13 cellular contexts compared by ENCODE assay signal in the genomic region with DNA sequence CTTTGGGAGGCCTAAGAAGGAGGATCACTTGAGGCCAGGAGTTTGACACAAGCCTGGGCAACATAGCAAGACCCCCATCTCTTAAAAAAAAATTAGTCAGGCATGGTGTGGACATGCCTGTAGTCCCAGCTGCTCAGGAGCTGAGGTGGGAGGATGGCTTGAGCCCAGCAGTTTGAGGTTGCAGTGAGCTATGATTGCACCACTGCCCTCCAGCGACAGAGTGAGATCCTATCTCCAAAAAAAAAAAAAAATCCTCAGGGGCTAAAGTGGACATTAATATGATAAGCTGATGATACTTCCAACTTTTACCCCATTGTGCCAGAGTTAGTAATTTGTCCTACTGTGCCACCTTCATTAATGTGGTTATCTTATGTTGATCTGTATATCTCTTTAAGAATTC.
"Had no signal": no experiment of that assay in that cellular context is flagged by ENCODE, and none has a peak within 500 bp of the region (broad histone marks: within the 10 kb centered on the region; RNA-seq: fewer than 3 reads in every experiment).

No MANE protein-coding gene starts in this region.

- H3K27ac ChIP-seq: colonic mucosa had no signal

- ATAC-seq: activated CD4-positive, CD25-positive, alpha-beta regulatory T cell treated with anti-CD3 and anti-CD28 coated beads, Interleukin-2, amount 50 U/mL, for 24 hours; naive thymus-derived CD8-positive, alpha-beta T cell; stimulated activated effector memory CD8-positive, alpha-beta T cell treated with anti-CD3 and anti-CD28 coated beads, Interleukin-12 subunit alpha, Interleukin-12 subunit beta, amount 100 ng/mL, for 72 hours had no signal

- H3K9me3 ChIP-seq: colonic mucosa had no signal

- H3K4me3 ChIP-seq: colonic mucosa had no signal

- DNase-seq: activated CD4-positive, alpha-beta T cell treated with anti-CD3 and anti-CD28 coated beads, Interleukin-2, amount 50 U/mL, for 4 hours; activated naive CD4-positive, alpha-beta T cell; activated naive CD8-positive, alpha-beta T cell treated with anti-CD3 and anti-CD28 coated beads, Interleukin-2, amount 10 ng/mL, durations not matched to agents 7 days and 5 days; activated T-cell treated with anti-CD3 and anti-CD28 coated beads for 4 hours; central memory CD4-positive, alpha-beta T cell; colonic mucosa; naive thymus-derived CD8-positive, alpha-beta T cell; posterior cingulate gyrus; retina had no signal

- FAIRE-seq: endometrium, islet of Langerhans had no signal

- H3K4me1 ChIP-seq: colonic mucosa had no signal
